ENCODE assay signal across 8 cellular contexts in genomic region chr6:108598316-108598863, GRCh38. TPM values are rescaled to one million over a fixed set of nuclear protein-coding genes. Genes with fewer than 3 reads are reported as not detected.
DNase-seq lines count a peak whose midpoint lies in the region; ATAC-seq lines count a peak whose summit lies in the region.

No MANE protein-coding gene starts in this region.

- H3K27ac ChIP-seq in naive thymus-derived CD4-positive, alpha-beta T cell (ENCODE audit: low read depth, low read length) = no peak overlapping the region

- no peaks in the 10 kb centered on the region for H3K9me3 ChIP-seq in naive thymus-derived CD4-positive, alpha-beta T cell (ENCODE audit: control insufficient read depth in 2 of 3, low read length in 3 of 3)

- peaks cover 0 to 5% of the 10 kb centered on the region in 2 donors for H3K4me1 ChIP-seq in naive thymus-derived CD4-positive, alpha-beta T cell (ENCODE audit: control insufficient read depth in 2 of 2, insufficient read depth in 2 of 2, low read length in 2 of 2)

- no peak for DNase-seq in Right ventricle myocardium inferior (ENCODE audit: missing footprints)
- no peak for DNase-seq in cardiac septum (ENCODE audit: low spot score)
- DNase-seq in activated naive CD4-positive, alpha-beta T cell treated with anti-CD3 and anti-CD28 coated beads, Interleukin-2, amount 50 U/mL, for 72 hours (ENCODE audit: low spot score in 2 of 2) = no peak
- DNase-seq in naive thymus-derived CD4-positive, alpha-beta T cell = no peak
- no peak for DNase-seq in NCI-H446 (lab: John Stamatoyannopoulos, UW)
- no peak for DNase-seq in germinal center (ENCODE audit: low spot score)
- DNase-seq in activated effector memory CD4-positive, alpha-beta T cell treated with anti-CD3 and anti-CD28 coated beads, Interleukin-2, amount 50 U/mL, for 16 hours = no peak

- H3K36me3 Mint-ChIP-seq in activated naive CD4-positive, alpha-beta T cell treated with anti-CD3 and anti-CD28 coated beads, Interleukin-2, amount 50 U/mL, for 72 hours = no peaks in the 10 kb centered on the region
- peaks cover 0 to 15% (median 0%) of the 10 kb centered on the region in 5 donors for H3K36me3 Mint-ChIP-seq in naive thymus-derived CD4-positive, alpha-beta T cell

- POLR2A ChIA-PET in naive thymus-derived CD4-positive, alpha-beta T cell (lab: Charles Lee) = no interaction called here

- H3K27me3 Mint-ChIP-seq in naive thymus-derived CD4-positive, alpha-beta T cell = peaks cover 0 to 7% (median 0%) of the 10 kb centered on the region in 5 donors

- H3K4me3 Mint-ChIP-seq in naive thymus-derived CD4-positive, alpha-beta T cell = no peak overlapping the region

- no peaks in the 10 kb centered on the region for H3K27me3 ChIP-seq in naive thymus-derived CD4-positive, alpha-beta T cell (ENCODE audit: control insufficient read depth in 2 of 2, insufficient read depth in 2 of 2, low read length in 2 of 2)

- peak overlapping the region in 1 of 2 donors; percentile 42 for H3K27ac Mint-ChIP-seq in activated naive CD4-positive, alpha-beta T cell treated with anti-CD3 and anti-CD28 coated beads, Interleukin-2, amount 50 U/mL, for 72 hours
- peak overlapping the region in 1 of 9 donors; percentile 7 for H3K27ac Mint-ChIP-seq in naive thymus-derived CD4-positive, alpha-beta T cell

- CTCF ChIA-PET in naive thymus-derived CD4-positive, alpha-beta T cell (lab: Charles Lee) = interaction anchor here (1.5 to 1.7 kb wide), 2 partner anchors 10 to 32 kb away, joined by 3 to 6 read pairs; no protein-coding TSS in a partner anchor

- intact Hi-C loops in Right ventricle myocardium inferior (cut with DNase I) = no loop called here
- intact Hi-C loops in cardiac septum (cut with DNase I) = no loop called here
- intact Hi-C loops in naive thymus-derived CD4-positive, alpha-beta T cell (cut with micrococcal nuclease) = no loop called here

- no peaks in the 10 kb centered on the region for H3K36me3 ChIP-seq in naive thymus-derived CD4-positive, alpha-beta T cell (ENCODE audit: control insufficient read depth in 2 of 3, insufficient read depth in 3 of 3, low read length in 3 of 3)

- H3K9me3 Mint-ChIP-seq in activated naive CD4-positive, alpha-beta T cell treated with anti-CD3 and anti-CD28 coated beads, Interleukin-2, amount 50 U/mL, for 72 hours = no peaks in the 10 kb centered on the region
- no peaks in the 10 kb centered on the region for H3K9me3 Mint-ChIP-seq in naive thymus-derived CD4-positive, alpha-beta T cell

- H3K4me1 Mint-ChIP-seq in naive thymus-derived CD4-positive, alpha-beta T cell = peaks cover 8 to 56% (median 43%) of the 10 kb centered on the region in 7 donors

- H3K4me3 ChIP-seq in naive thymus-derived CD4-positive, alpha-beta T cell (ENCODE audit: low read length) = no peak overlapping the region

- ATAC-seq in Right ventricle myocardium inferior (peak; percentile 37), HG03175 (IDR thresholded peaks at IDR 0.05; ENCODE audit: unreplicated experiment) (peak; percentile 70)
- ATAC-seq in activated naive CD4-positive, alpha-beta T cell treated with anti-CD3 and anti-CD28 coated beads, Interleukin-2, amount 50 U/mL, for 72 hours = peak; percentile 60 to 90
- ATAC-seq in naive thymus-derived CD4-positive, alpha-beta T cell = peak; percentile 64

RNA-seq across cellular contexts. Expression of gene FOXO3, which starts 37.7 kb away (rescaled TPM):
- total RNA-seq in Right ventricle myocardium inferior = 32.3 TPM
- 32.1 TPM for total RNA-seq in cardiac septum
- 1 to 10 TPM; 2.1 to 4.8 TPM for total RNA-seq in activated naive CD4-positive, alpha-beta T cell treated with anti-CD3 and anti-CD28 coated beads, Interleukin-2, amount 50 U/mL, for 72 hours
- total RNA-seq in naive thymus-derived CD4-positive, alpha-beta T cell = 10 to 100 TPM; 11.6 to 39.5 (median 21.7) TPM
- 10 to 100 TPM; 17.8 to 19.9 TPM for polyA plus RNA-seq in naive thymus-derived CD4-positive, alpha-beta T cell
